Comparison of ENCODE assay signal across 29 cellular contexts in genomic region chr2:163799807-163800206, GRCh38.
"Had no signal": no experiment of that assay in that cellular context is flagged by ENCODE, and none has a peak within 500 bp of the region (broad histone marks: within the 10 kb centered on the region; RNA-seq: fewer than 3 reads in every experiment).

No MANE protein-coding gene starts in this region.

- H3K27me3 Mint-ChIP-seq: activated naive CD8-positive, alpha-beta T cell treated with anti-CD3 and anti-CD28 coated beads for 36 hours; memory B cell; naive thymus-derived CD4-positive, alpha-beta T cell; stimulated activated naive CD8-positive, alpha-beta T cell treated with anti-CD3 and anti-CD28 coated beads, Interleukin-15, Interleukin-2, amounts not matched to agents 100 ng/mL and 50 ng/mL, for 24 hours; type B pancreatic cell had no signal

- ATAC-seq: foreskin keratinocyte; heart right ventricle; naive thymus-derived CD4-positive, alpha-beta T cell; pancreas; sciatic nerve; stimulated activated effector memory CD8-positive, alpha-beta T cell treated with anti-CD3 and anti-CD28 coated beads, Interleukin-12 subunit alpha, Interleukin-12 subunit beta, amount 100 ng/mL, for 72 hours had no signal

- H3K4me3 ChIP-seq: adrenal gland, esophagus muscularis mucosa, heart right ventricle, pancreas, prostate gland, skin epidermis, thoracic aorta, vagina had no signal

- H3K4me3 Mint-ChIP-seq: activated naive CD8-positive, alpha-beta T cell treated with anti-CD3 and anti-CD28 coated beads for 36 hours; memory B cell; naive thymus-derived CD4-positive, alpha-beta T cell; stimulated activated effector memory CD8-positive, alpha-beta T cell treated with anti-CD3 and anti-CD28 coated beads, Interleukin-12 subunit alpha, Interleukin-12 subunit beta, amount 100 ng/mL, for 72 hours; stimulated activated naive CD8-positive, alpha-beta T cell treated with anti-CD3 and anti-CD28 coated beads, Interleukin-15, Interleukin-2, amounts not matched to agents 100 ng/mL and 50 ng/mL, for 24 hours; type B pancreatic cell had no signal

- H3K9me3 ChIP-seq: adrenal gland, esophagus muscularis mucosa, heart right ventricle, pancreas, prostate gland, thoracic aorta, vagina had no signal

- H3K9me3 Mint-ChIP-seq: activated naive CD8-positive, alpha-beta T cell treated with anti-CD3 and anti-CD28 coated beads for 36 hours; stimulated activated naive CD8-positive, alpha-beta T cell treated with anti-CD3 and anti-CD28 coated beads, Interleukin-15, Interleukin-2, amounts not matched to agents 100 ng/mL and 50 ng/mL, for 24 hours; type B pancreatic cell had no signal

- H3K27ac Mint-ChIP-seq: activated naive CD8-positive, alpha-beta T cell treated with anti-CD3 and anti-CD28 coated beads for 36 hours; memory B cell; naive thymus-derived CD4-positive, alpha-beta T cell; stimulated activated effector memory CD8-positive, alpha-beta T cell treated with anti-CD3 and anti-CD28 coated beads, Interleukin-12 subunit alpha, Interleukin-12 subunit beta, amount 100 ng/mL, for 72 hours; stimulated activated naive CD8-positive, alpha-beta T cell treated with anti-CD3 and anti-CD28 coated beads, Interleukin-15, Interleukin-2, amounts not matched to agents 100 ng/mL and 50 ng/mL, for 24 hours; type B pancreatic cell had no signal

- H3K27ac ChIP-seq: adrenal gland, brain microvascular endothelial cell, esophagus muscularis mucosa, foreskin keratinocyte, heart right ventricle, pancreas, prostate gland, skin epidermis, thoracic aorta, vagina, VCaP had no signal

- H3K27me3 ChIP-seq: adrenal gland, brain microvascular endothelial cell, esophagus muscularis mucosa, foreskin keratinocyte, heart right ventricle, pancreas, vagina had no signal

- H3K36me3 Mint-ChIP-seq: activated naive CD8-positive, alpha-beta T cell treated with anti-CD3 and anti-CD28 coated beads for 36 hours; memory B cell; naive thymus-derived CD4-positive, alpha-beta T cell; stimulated activated effector memory CD8-positive, alpha-beta T cell treated with anti-CD3 and anti-CD28 coated beads, Interleukin-12 subunit alpha, Interleukin-12 subunit beta, amount 100 ng/mL, for 72 hours; type B pancreatic cell had no signal

- DNase-seq: activated CD4-positive, alpha-beta T cell treated with anti-CD3 and anti-CD28 coated beads for 4 hours; activated CD4-positive, alpha-beta T cell treated with anti-CD3 and anti-CD28 coated beads, Interleukin-2, amount 50 U/mL, for 4 hours; activated CD8-positive, alpha-beta memory T cell treated with anti-CD3 and anti-CD28 coated beads for 24 hours; activated effector memory CD4-positive, alpha-beta T cell treated with Interleukin-2 at 50 U/mL for 16 hours; activated naive CD4-positive, alpha-beta T cell treated with Interleukin-2 at 50 U/mL for 16 hours; activated naive CD8-positive, alpha-beta T cell treated with anti-CD3 and anti-CD28 coated beads for 36 hours; adrenal gland; aorta; brain microvascular endothelial cell; central memory CD4-positive, alpha-beta T cell; foreskin keratinocyte; heart right ventricle; midbrain; naive thymus-derived CD4-positive, alpha-beta T cell; nucleus accumbens; pancreas; retina; stimulated activated CD4-positive, alpha-beta T cell treated with anti-CD3 and anti-CD28 coated beads, Interleukin-4, amount 100 ng/mL, for 24 hours had no signal

- H3K36me3 ChIP-seq: adrenal gland, brain microvascular endothelial cell, esophagus muscularis mucosa, heart right ventricle, pancreas, prostate gland, thoracic aorta, vagina had no signal

- H3K4me1 Mint-ChIP-seq: activated naive CD8-positive, alpha-beta T cell treated with anti-CD3 and anti-CD28 coated beads for 36 hours; memory B cell; naive thymus-derived CD4-positive, alpha-beta T cell; stimulated activated effector memory CD8-positive, alpha-beta T cell treated with anti-CD3 and anti-CD28 coated beads, Interleukin-12 subunit alpha, Interleukin-12 subunit beta, amount 100 ng/mL, for 72 hours had no signal

- H3K4me1 ChIP-seq: adrenal gland, foreskin keratinocyte, pancreas, prostate gland, vagina had no signal
